22 cellular contexts compared by ENCODE assay signal in genomic region chr15:60894347-60894746, GRCh38.
DNase-seq lines count a peak whose midpoint lies in the region; ATAC-seq and TF ChIP-seq lines count a peak whose summit lies in the region.
"Had no signal": no experiment of that assay in that cellular context is flagged by ENCODE, and none has a peak within 500 bp of the region (broad histone marks: within the 10 kb centered on the region; RNA-seq: fewer than 3 reads in every experiment).

No MANE protein-coding gene starts in this region.

- H3F3A ChIP-seq in neural progenitor cell (ENCODE audit: low read depth), result no peaks in the 10 kb centered on the region

- ATAC-seq in HG03469 (IDR thresholded peaks at IDR 0.05; ENCODE audit: unreplicated experiment), result no peak
- no peak for ATAC-seq in HG03432 (IDR thresholded peaks at IDR 0.05; ENCODE audit: unreplicated experiment)
- ATAC-seq: A549; CD8-positive, alpha-beta T cell; GM12878 had no signal

- peaks cover 2% of the 10 kb centered on the region for H3K27me3 Mint-ChIP-seq in neural progenitor cell (ENCODE audit: insufficient read depth, low read depth)
- H3K27me3 Mint-ChIP-seq: B cell; CD4-positive, alpha-beta T cell had no signal

- H3K4me3 ChIP-seq in WERI-Rb-1 (ENCODE audit: low read depth, low read length) (peak overlapping the region; percentile 31; the same call in 1 of the 2 replicates), neural progenitor cell (no peak overlapping the region)
- H3K4me3 ChIP-seq: A549; BLaER1 treated with 17β-estradiol and CSF1 and Interleukin-3, amounts not matched to agents 10 nM and 100 nM; GM12878 had no signal

- TF ChIP-seq CTCF in WERI-Rb-1 (IDR thresholded peaks at IDR 0.05; ENCODE audit: low read depth, low read length) (no peak), neural progenitor cell (IDR thresholded peaks at IDR 0.05) (no peak)

- H2AFZ ChIP-seq in neural progenitor cell (replicated peaks), result no peak overlapping the region

- no peaks in the 10 kb centered on the region for H4K20me1 ChIP-seq in neural progenitor cell (ENCODE audit: low read depth)
- H4K20me1 ChIP-seq: BLaER1 treated with 17β-estradiol and CSF1 and Interleukin-3, amounts not matched to agents 10 nM and 100 nM had no signal

- no peaks in the 10 kb centered on the region for H3K36me3 Mint-ChIP-seq in neural progenitor cell
- H3K36me3 Mint-ChIP-seq: CD8-positive, alpha-beta T cell had no signal

- H3K4me1 Mint-ChIP-seq in neural progenitor cell, result peaks cover 28% of the 10 kb centered on the region

- H3K9me3 ChIP-seq in WERI-Rb-1 (ENCODE audit: severe bottlenecking) (no peaks in the 10 kb centered on the region), neural progenitor cell (ENCODE audit: low read depth) (no peaks in the 10 kb centered on the region)
- H3K9me3 ChIP-seq: A549; BLaER1 treated with 17β-estradiol and CSF1 and Interleukin-3, amounts not matched to agents 10 nM and 100 nM had no signal

- H3K27ac ChIP-seq in WERI-Rb-1 (peak overlapping the region; percentile 84), neural progenitor cell (no peak overlapping the region)
- H3K27ac ChIP-seq: 22Rv1; A549; BLaER1 treated with 17β-estradiol and CSF1 and Interleukin-3, amounts not matched to agents 10 nM and 100 nM; C4-2B had no signal

- no peaks in the 10 kb centered on the region for H3K79me2 ChIP-seq in neural progenitor cell (ENCODE audit: low read depth)

- H3K27me3 ChIP-seq in WERI-Rb-1 (ENCODE audit: insufficient read depth, low read depth, severe bottlenecking) (no peaks in the 10 kb centered on the region), neural progenitor cell (no peaks in the 10 kb centered on the region)
- H3K27me3 ChIP-seq: BLaER1 treated with 17β-estradiol and CSF1 and Interleukin-3, amounts not matched to agents 10 nM and 100 nM had no signal

- peaks cover 12% of the 10 kb centered on the region for H3K4me1 ChIP-seq in neural progenitor cell
- H3K4me1 ChIP-seq: A549 had no signal

- no peak overlapping the region for H3K9ac ChIP-seq in neural progenitor cell
- H3K9ac ChIP-seq: BLaER1 treated with 17β-estradiol and CSF1 and Interleukin-3, amounts not matched to agents 10 nM and 100 nM had no signal

- no peak overlapping the region for H3K27ac Mint-ChIP-seq in neural progenitor cell
- H3K27ac Mint-ChIP-seq: B cell; CD4-positive, alpha-beta T cell; CD8-positive, alpha-beta T cell had no signal

- no peak overlapping the region for H3K4me3 Mint-ChIP-seq in neural progenitor cell
- H3K4me3 Mint-ChIP-seq: B cell; CD4-positive, alpha-beta T cell; CD8-positive, alpha-beta T cell had no signal

- H3K4me2 ChIP-seq in neural progenitor cell, result no peak overlapping the region
- H3K4me2 ChIP-seq: A549 had no signal

- no peaks in the 10 kb centered on the region for H3K9me3 Mint-ChIP-seq in neural progenitor cell
- H3K9me3 Mint-ChIP-seq: CD4-positive, alpha-beta T cell; CD8-positive, alpha-beta T cell had no signal

- DNase-seq in WERI-Rb-1 (no peak), inferior parietal cortex (ENCODE audit: extremely low spot score) (peak; percentile 20), putamen (ENCODE audit: low spot score) (peak; percentile 62), neural progenitor cell (ENCODE audit: low spot score) (no peak)
- DNase-seq: AML-193; CD4-positive, alpha-beta T cell; CD8-positive, alpha-beta T cell; DMS 273 treated with DMSO at 0.1 percent for 48 hours; DMS153; DMS53; DMS79; DND-41; EL; GDM1 had no signal

- H3K36me3 ChIP-seq in WERI-Rb-1 (no peaks in the 10 kb centered on the region), neural progenitor cell (no peaks in the 10 kb centered on the region)
- H3K36me3 ChIP-seq: BLaER1 treated with 17β-estradiol and CSF1 and Interleukin-3, amounts not matched to agents 10 nM and 100 nM had no signal

Comparison
In these comparisons a context has a peak if more than half of its experiments do, and no peak if none do; other contexts are left out.
1. DNase-seq: peak in inferior parietal cortex (single experiment) and putamen (single experiment); none in WERI-Rb-1 (single experiment) and neural progenitor cell (single experiment).